In the genomic region with DNA sequence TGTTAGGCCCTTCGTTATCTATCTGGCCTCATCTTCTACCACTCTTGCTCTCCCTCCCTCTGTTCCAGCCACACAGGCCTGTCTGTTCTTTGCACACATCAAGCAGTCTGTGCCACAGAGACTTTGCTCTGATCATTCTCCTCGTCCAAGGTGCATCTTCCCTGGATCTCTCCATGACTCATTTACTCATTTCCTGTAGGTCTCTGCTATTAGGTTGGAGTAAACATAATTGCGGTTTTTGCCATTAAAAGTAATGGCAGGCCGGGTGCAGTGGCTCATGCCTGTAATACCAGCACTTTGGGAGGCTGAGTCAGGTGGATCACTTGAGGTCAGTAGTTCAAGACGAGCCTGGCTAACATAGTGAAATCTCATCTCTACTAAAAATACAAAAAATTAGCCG, we compare ENCODE assay signal across 18 cellular contexts. TPM values are rescaled to one million over a fixed set of nuclear protein-coding genes. Genes with fewer than 3 reads are reported as not detected.
DNase-seq lines count a peak whose midpoint lies in the region; ATAC-seq, FAIRE-seq and TF ChIP-seq lines count a peak whose summit lies in the region.
"Had no signal": no experiment of that assay in that cellular context is flagged by ENCODE, and none has a peak within 500 bp of the region (broad histone marks: within the 10 kb centered on the region; RNA-seq: fewer than 3 reads in every experiment).

No MANE protein-coding gene starts in this region.

- H3K9me3 ChIP-seq in A673 (ENCODE audit: low read depth, low read length, poor library complexity, severe bottlenecking) = no peaks in the 10 kb centered on the region
- H3K9me3 ChIP-seq in RWPE2 (ENCODE audit: severe bottlenecking) = no peaks in the 10 kb centered on the region
- H3K9me3 ChIP-seq: adrenal gland, stomach had no signal

- FAIRE-seq in H54 (lab: Jason Lieb, UNC) = peak; percentile 15
- FAIRE-seq: GM12892, islet of Langerhans had no signal

- TF ChIP-seq CTCF in A673 (conservative IDR thresholded peaks at IDR 0.05; ENCODE audit: low read depth, low read length) (no peak), RWPE2 (IDR thresholded peaks at IDR 0.05; ENCODE audit: poor library complexity, severe bottlenecking) (no peak), epithelial cell of proximal tubule (conservative IDR thresholded peaks at IDR 0.05; ENCODE audit: low read depth, low read length) (no peak)

- no peak for TF ChIP-seq POLR2A in H54 (IDR thresholded peaks at IDR 0.05; ENCODE audit: low read depth, low read length)

- H3K27me3 ChIP-seq in A673 (replicated peaks; ENCODE audit: insufficient read depth, low read depth, low read length, poor library complexity) = no peaks in the 10 kb centered on the region
- no peaks in the 10 kb centered on the region for H3K27me3 ChIP-seq in RWPE2 (ENCODE audit: insufficient read depth, poor library complexity, severe bottlenecking)
- H3K27me3 ChIP-seq: adrenal gland, right atrium auricular region, stomach had no signal

- CTCF ChIA-PET in A673 (lab: Charles Lee) = no interaction called here

- no peaks in the 10 kb centered on the region for H3K36me3 ChIP-seq in A673 (ENCODE audit: insufficient read depth, low read length, poor library complexity, severe bottlenecking)
- no peaks in the 10 kb centered on the region for H3K36me3 ChIP-seq in RWPE2 (ENCODE audit: low read depth)
- H3K36me3 ChIP-seq: adrenal gland, right atrium auricular region, stomach had no signal

- DNase-seq in A673 (ENCODE audit: low spot score) (peak; percentile 19), H54 (ENCODE audit: insufficient read length, low spot score) (no peak), RWPE2 (ENCODE audit: low spot score) (peak; percentile 67), epithelial cell of proximal tubule (ENCODE audit: low read depth) (peak; percentile 49), COLO668 (lab: John Stamatoyannopoulos, UW; ENCODE audit: unreplicated experiment) (no peak), RPMI8226 (no peak), D341Med (ENCODE audit: low spot score) (no peak)
- DNase-seq: activated CD4-positive, CD25-positive, alpha-beta regulatory T cell; adrenal gland; CD8-positive, alpha-beta memory T cell; NCI-H1105; stomach had no signal

- no peak overlapping the region for H3K27ac ChIP-seq in A673 (ENCODE audit: low read depth, low read length, poor library complexity, severe bottlenecking)
- peak overlapping the region; percentile 52 for H3K27ac ChIP-seq in RWPE2 (ENCODE audit: poor library complexity, severe bottlenecking)
- H3K27ac ChIP-seq: adrenal gland, right atrium auricular region, stomach had no signal

- POLR2A ChIA-PET in A673 (lab: Charles Lee; ENCODE audit: low non-redundant PET) = no interaction called here

- BruUV-seq in A673 (replicated peaks; lab: Mats Ljungman, UMichigan) = no TSS peak

- no peak overlapping the region for H3K4me3 ChIP-seq in A673 (ENCODE audit: low read depth, low read length, poor library complexity, severe bottlenecking)
- H3K4me3 ChIP-seq in RWPE2 (ENCODE audit: severe bottlenecking) = no peak overlapping the region
- H3K4me3 ChIP-seq in epithelial cell of proximal tubule (ENCODE audit: low read depth, low read length) = no peak overlapping the region
- H3K4me3 ChIP-seq: adrenal gland, right atrium auricular region, stomach had no signal

- intact Hi-C loops in A673 (cut with micrococcal nuclease; ENCODE audit: unreplicated experiment) = loop anchor here (5.0 kb wide), 1 partner anchor 137 kb away; no protein-coding TSS in a partner anchor

- ATAC-seq in RWPE2 (ENCODE audit: low read depth) (peak; percentile 94), GM21360 (IDR thresholded peaks at IDR 0.05; ENCODE audit: unreplicated experiment) (no peak)

- H3K4me1 ChIP-seq in A673 (ENCODE audit: insufficient read depth, low read length, poor library complexity, severe bottlenecking) (no peaks in the 10 kb centered on the region), RWPE2 (ENCODE audit: insufficient read depth, poor library complexity, severe bottlenecking) (peaks cover 21% of the 10 kb centered on the region)
- H3K4me1 ChIP-seq: adrenal gland, right atrium auricular region, stomach had no signal

RNA-seq across cellular contexts. Expression of gene C3orf49, which starts 9.5 kb away (rescaled TPM):
- total RNA-seq in A673 (2021) (not detected in 2 replicates), epithelial cell of proximal tubule (not detected in 2 replicates)
- total RNA-seq: adrenal gland; CD8-positive, alpha-beta memory T cell; chondrocyte; G401; right atrium auricular region; stomach had no signal

RNA-seq across cellular contexts. Expression of gene THOC7, which starts 54.0 kb away (rescaled TPM):
- total RNA-seq in A673 (2021) = 37.3 and 41.4 TPM in 2 replicates
- total RNA-seq in epithelial cell of proximal tubule = 67.3 and 76.3 TPM in 2 replicates

RNA-seq across cellular contexts. Expression of gene ATXN7, which starts 54.1 kb away (rescaled TPM):
- total RNA-seq in A673 (2021) = 11.3 and 13.8 TPM in 2 replicates
- total RNA-seq in epithelial cell of proximal tubule = 6.8 and 16.7 TPM in 2 replicates

Comparison
In these comparisons a context has a peak if more than half of its experiments do, and no peak if none do; other contexts are left out.
1. DNase-seq: peak in A673 (single experiment), RWPE2 (single experiment) and epithelial cell of proximal tubule (single experiment); none in H54 (single experiment), COLO668 (single experiment), RPMI8226 (single experiment) and D341Med (single experiment).